In genomic region chr7:100837099-100837836, GRCh38 we compare ENCODE assay signal across 8 cellular contexts. TPM values are rescaled to one million over a fixed set of nuclear protein-coding genes. Genes with fewer than 3 reads are reported as not detected.
DNase-seq lines count a peak whose midpoint lies in the region; ATAC-seq and TF ChIP-seq lines count a peak whose summit lies in the region.

No MANE protein-coding gene starts in this region.

- no peaks in the 10 kb centered on the region for H3K36me3 ChIP-seq in GM06990 (ENCODE audit: control insufficient read depth, insufficient read depth, low read length)

- no peaks in the 10 kb centered on the region for H3K27me3 ChIP-seq in GM06990 (replicated peaks; ENCODE audit: control insufficient read depth, insufficient read depth, low read length)
- no peaks in the 10 kb centered on the region for H3K27me3 ChIP-seq in mononuclear cell (ENCODE audit: insufficient read depth, low read length)

- peak; percentile 70 for ATAC-seq in HG02981 (IDR thresholded peaks at IDR 0.05; ENCODE audit: unreplicated experiment)

- DNase-seq in GM06990 (ENCODE audit: extremely low read depth, insufficient read length), result peak; percentile 75
- DNase-seq in NOMO-1 (lab: John Stamatoyannopoulos, UW; ENCODE audit: unreplicated experiment in 2 of 2), result peak; percentile 91 to 94
- DNase-seq in activated T-cell treated with anti-CD3 and anti-CD28 coated beads for 4 hours, result peak; percentile 67
- DNase-seq in epithelial cell of esophagus (ENCODE audit: low read depth), result peak; percentile 92
- DNase-seq in stimulated activated CD8-positive, alpha-beta memory T cell treated with anti-CD3 and anti-CD28 coated beads, Interleukin-15, amount 100 ng/mL, for 4 hours (ENCODE audit: low read depth in 2 of 2), result peak; percentile 59
- DNase-seq in NCI-H748 (lab: John Stamatoyannopoulos, UW; ENCODE audit: unreplicated experiment), result no peak

- TF ChIP-seq CTCF in GM06990 (IDR thresholded peaks at IDR 0.05; ENCODE audit: insufficient read depth, low read length, poor library complexity, severe bottlenecking) (no peak), epithelial cell of esophagus (IDR thresholded peaks at IDR 0.05; ENCODE audit: insufficient read depth, low read depth, low read length, missing control alignments) (no peak)

- H3K4me3 ChIP-seq in GM06990 (replicated peaks; ENCODE audit: low read depth, low read length) (peak overlapping the region; percentile 54), epithelial cell of esophagus (ENCODE audit: low read length) (peak overlapping the region; percentile 32), mononuclear cell (ENCODE audit: low read length) (peak overlapping the region; percentile 42)

- peaks cover 12% of the 10 kb centered on the region for H3K4me1 ChIP-seq in mononuclear cell (ENCODE audit: insufficient read depth, low read length)

- no peaks in the 10 kb centered on the region for H3K9me3 ChIP-seq in mononuclear cell (ENCODE audit: low read depth, low read length)

RNA-seq across cellular contexts. Expression of gene EPHB4, which starts 9.9 kb away (rescaled TPM):
- 4.1 TPM for total RNA-seq in mononuclear cell

RNA-seq across cellular contexts. Expression of gene SLC12A9, which starts 15.2 kb away (rescaled TPM):
- total RNA-seq in mononuclear cell, result 22.6 TPM

RNA-seq across cellular contexts. Expression of gene TRIP6, which starts 29.9 kb away (rescaled TPM):
- total RNA-seq in mononuclear cell, result 2.2 TPM

RNA-seq across cellular contexts. Expression of gene SRRT, which starts 37.6 kb away (rescaled TPM):
- total RNA-seq in mononuclear cell, result 51.4 TPM

RNA-seq across cellular contexts. Expression of gene UFSP1, which starts 52.2 kb away (rescaled TPM):
- 1.5 TPM for total RNA-seq in mononuclear cell
